Comparison of ENCODE assay signal across 1 cellular context in genomic region chr7:99617187-99617781, GRCh38.
TF ChIP-seq lines count a peak whose summit lies in the region.

No MANE protein-coding gene starts in this region.

TF ChIP-seq in GM12878, 131 proteins besides CTCF, POLR2A, EP300 and RAD21:
- TF ChIP-seq NFIC (IDR thresholded peaks at IDR 0.05; ENCODE audit: low read depth, low read length) (no peak), ZNF217 (IDR thresholded peaks at IDR 0.05) (no peak), ZNF384 (IDR thresholded peaks at IDR 0.05; ENCODE audit: borderline replicate concordance, low read depth, low read length) (no peak), ZNF274 (IDR thresholded peaks at IDR 0.05; ENCODE audit: insufficient read depth, insufficient read length) (no peak)
